19 cellular contexts compared by ENCODE assay signal in genomic region chrX:40260123-40260751, GRCh38.
A peak's percentile ranks its signal among the peaks of the same experiment; 100 is the strongest.
DNase-seq lines count a peak whose midpoint lies in the region; ATAC-seq and TF ChIP-seq lines count a peak whose summit lies in the region.
"Had no signal": no experiment of that assay in that cellular context is flagged by ENCODE, and none has a peak within 500 bp of the region (broad histone marks: within the 10 kb centered on the region; RNA-seq: fewer than 3 reads in every experiment).

No MANE protein-coding gene starts in this region.

- H3K27ac Mint-ChIP-seq in activated naive CD8-positive, alpha-beta T cell treated with anti-CD3 and anti-CD28 coated beads, Interleukin-2, amount 10 ng/mL, durations not matched to agents 7 days and 5 days = no peak overlapping the region
- no peak overlapping the region for H3K27ac Mint-ChIP-seq in activated naive CD8-positive, alpha-beta T cell treated with anti-CD3 and anti-CD28 coated beads for 36 hours
- no peak overlapping the region for H3K27ac Mint-ChIP-seq in stimulated activated memory B cell treated with anti-CD40 and anti-IgM and Interleukin-4, amounts not matched to agents 10 μg/mL and 1 μg/mL and 100 μg/mL, for 72 hours
- H3K27ac Mint-ChIP-seq: H9, mesothelial cell of epicardium had no signal

- no peaks in the 10 kb centered on the region for H3K36me3 ChIP-seq in upper lobe of left lung
- H3K36me3 ChIP-seq: breast epithelium, esophagus muscularis mucosa, heart left ventricle had no signal

- no peak overlapping the region for H3K4me3 Mint-ChIP-seq in activated naive CD8-positive, alpha-beta T cell treated with anti-CD3 and anti-CD28 coated beads, Interleukin-2, amount 10 ng/mL, durations not matched to agents 7 days and 5 days
- no peak overlapping the region for H3K4me3 Mint-ChIP-seq in activated naive CD8-positive, alpha-beta T cell treated with anti-CD3 and anti-CD28 coated beads for 36 hours
- H3K4me3 Mint-ChIP-seq in stimulated activated memory B cell treated with anti-CD40 and anti-IgM and Interleukin-4, amounts not matched to agents 10 μg/mL and 1 μg/mL and 100 μg/mL, for 72 hours = no peak overlapping the region
- H3K4me3 Mint-ChIP-seq: mesothelial cell of epicardium, neural crest cell had no signal

- WGBS in upper lobe of left lung, 2 donors = 78 to 81% methylated on average over 9 to 13 of the region's 14 CpGs

- H3K4me3 ChIP-seq in upper lobe of left lung = no peak overlapping the region
- H3K4me3 ChIP-seq: breast epithelium, esophagus muscularis mucosa, heart left ventricle had no signal

- no peak for TF ChIP-seq POLR2A in upper lobe of left lung (IDR thresholded peaks at IDR 0.05)

- peaks cover 1% of the 10 kb centered on the region for H3K4me1 Mint-ChIP-seq in activated naive CD8-positive, alpha-beta T cell treated with anti-CD3 and anti-CD28 coated beads, Interleukin-2, amount 10 ng/mL, durations not matched to agents 7 days and 5 days
- no peaks in the 10 kb centered on the region for H3K4me1 Mint-ChIP-seq in activated naive CD8-positive, alpha-beta T cell treated with anti-CD3 and anti-CD28 coated beads for 36 hours
- no peaks in the 10 kb centered on the region for H3K4me1 Mint-ChIP-seq in stimulated activated memory B cell treated with anti-CD40 and anti-IgM and Interleukin-4, amounts not matched to agents 10 μg/mL and 1 μg/mL and 100 μg/mL, for 72 hours

- peak overlapping the region in 3 of 4 donors; percentile 18 to 61 (median 25) for H3K27ac ChIP-seq in upper lobe of left lung
- H3K27ac ChIP-seq: breast epithelium, esophagus muscularis mucosa, heart left ventricle, RWPE1 had no signal

- no peaks in the 10 kb centered on the region for H3K27me3 ChIP-seq in upper lobe of left lung
- H3K27me3 ChIP-seq: esophagus muscularis mucosa had no signal

- H3K36me3 Mint-ChIP-seq in activated naive CD8-positive, alpha-beta T cell treated with anti-CD3 and anti-CD28 coated beads, Interleukin-2, amount 10 ng/mL, durations not matched to agents 7 days and 5 days = no peaks in the 10 kb centered on the region
- H3K36me3 Mint-ChIP-seq in activated naive CD8-positive, alpha-beta T cell treated with anti-CD3 and anti-CD28 coated beads for 36 hours = no peaks in the 10 kb centered on the region
- H3K36me3 Mint-ChIP-seq in stimulated activated memory B cell treated with anti-CD40 and anti-IgM and Interleukin-4, amounts not matched to agents 10 μg/mL and 1 μg/mL and 100 μg/mL, for 72 hours = no peaks in the 10 kb centered on the region
- H3K36me3 Mint-ChIP-seq: activated naive CD4-positive, alpha-beta T cell treated with anti-CD3 and anti-CD28 coated beads, Interleukin-2, amount 50 U/mL, for 72 hours; mesothelial cell of epicardium had no signal

- H3K4me1 ChIP-seq in upper lobe of left lung = peaks cover 8 to 19% (median 15%) of the 10 kb centered on the region in 4 donors
- H3K4me1 ChIP-seq: breast epithelium had no signal

- peak in 1 of 4 donors; percentile 3 for TF ChIP-seq EP300 in upper lobe of left lung (IDR thresholded peaks at IDR 0.05)

- peak; percentile 14 for ATAC-seq in activated naive CD8-positive, alpha-beta T cell treated with anti-CD3 and anti-CD28 coated beads, Interleukin-2, amount 10 ng/mL, durations not matched to agents 7 days and 5 days (ENCODE audit: low read depth)
- ATAC-seq in upper lobe of left lung (ENCODE audit: low FRiP score in 2 of 2) = peak in 1 of 2 donors; percentile 52
- no peak for ATAC-seq in stimulated activated memory B cell treated with anti-CD40 and anti-IgM and Interleukin-4, amounts not matched to agents 10 μg/mL and 1 μg/mL and 100 μg/mL, for 72 hours
- ATAC-seq: activated naive CD4-positive, alpha-beta T cell treated with anti-CD3 and anti-CD28 coated beads, Interleukin-2, amount 50 U/mL, for 72 hours had no signal

- no peak for DNase-seq in activated naive CD8-positive, alpha-beta T cell treated with anti-CD3 and anti-CD28 coated beads, Interleukin-2, amount 10 ng/mL, durations not matched to agents 7 days and 5 days
- no peak for DNase-seq in activated naive CD8-positive, alpha-beta T cell treated with anti-CD3 and anti-CD28 coated beads for 36 hours
- DNase-seq in NCI-H1092 treated with DMSO at 0.1 percent for 48 hours (lab: John Stamatoyannopoulos, UW) = peak; percentile 36
- DNase-seq in dermis blood vessel endothelial cell = peak; percentile 2
- DNase-seq in upper lobe of left lung = peak in 1 of 2 donors; percentile 60
- DNase-seq in T-helper 2 cell = no peak
- DNase-seq in activated T-cell treated with anti-CD3 and anti-CD28 coated beads, Interleukin-2, amount 50 U/mL, for 48 hours = no peak
- DNase-seq: Caco-2, H9, Karpas-422, NCI-H1694 treated with DMSO at 0.1 percent for 48 hours had no signal

- no peaks in the 10 kb centered on the region for H3K9me3 ChIP-seq in upper lobe of left lung
- H3K9me3 ChIP-seq: breast epithelium, Caco-2, esophagus muscularis mucosa, heart left ventricle had no signal

- TF ChIP-seq CTCF in upper lobe of left lung (IDR thresholded peaks at IDR 0.05) = no peak

- H3K27me3 Mint-ChIP-seq in activated naive CD8-positive, alpha-beta T cell treated with anti-CD3 and anti-CD28 coated beads, Interleukin-2, amount 10 ng/mL, durations not matched to agents 7 days and 5 days = no peaks in the 10 kb centered on the region
- H3K27me3 Mint-ChIP-seq in activated naive CD8-positive, alpha-beta T cell treated with anti-CD3 and anti-CD28 coated beads for 36 hours = no peaks in the 10 kb centered on the region
- H3K27me3 Mint-ChIP-seq in stimulated activated memory B cell treated with anti-CD40 and anti-IgM and Interleukin-4, amounts not matched to agents 10 μg/mL and 1 μg/mL and 100 μg/mL, for 72 hours = no peaks in the 10 kb centered on the region

- H3K9me3 Mint-ChIP-seq in activated naive CD8-positive, alpha-beta T cell treated with anti-CD3 and anti-CD28 coated beads, Interleukin-2, amount 10 ng/mL, durations not matched to agents 7 days and 5 days = no peaks in the 10 kb centered on the region
- no peaks in the 10 kb centered on the region for H3K9me3 Mint-ChIP-seq in activated naive CD8-positive, alpha-beta T cell treated with anti-CD3 and anti-CD28 coated beads for 36 hours
- no peaks in the 10 kb centered on the region for H3K9me3 Mint-ChIP-seq in stimulated activated memory B cell treated with anti-CD40 and anti-IgM and Interleukin-4, amounts not matched to agents 10 μg/mL and 1 μg/mL and 100 μg/mL, for 72 hours
- H3K9me3 Mint-ChIP-seq: activated naive CD4-positive, alpha-beta T cell treated with anti-CD3 and anti-CD28 coated beads, Interleukin-2, amount 50 U/mL, for 72 hours; neural crest cell had no signal

- POLR2A ChIA-PET in activated naive CD8-positive, alpha-beta T cell treated with anti-CD3 and anti-CD28 coated beads, Interleukin-2, amount 10 ng/mL, durations not matched to agents 7 days and 5 days (lab: Charles Lee) = interaction anchor here (0.5 kb wide), 1 partner anchor 58 kb away, joined by 3 read pairs; no protein-coding TSS in a partner anchor

Comparison
In these comparisons a context has a peak if more than half of its experiments do, and no peak if none do; other contexts are left out.
1. DNase-seq: peak in NCI-H1092 treated with DMSO at 0.1 percent for 48 hours (single experiment) and dermis blood vessel endothelial cell (single experiment); none in activated naive CD8-positive, alpha-beta T cell treated with anti-CD3 and anti-CD28 coated beads, Interleukin-2, amount 10 ng/mL, durations not matched to agents 7 days and 5 days (single experiment), activated naive CD8-positive, alpha-beta T cell treated with anti-CD3 and anti-CD28 coated beads for 36 hours (single experiment), T-helper 2 cell (0 of 5) and activated T-cell treated with anti-CD3 and anti-CD28 coated beads, Interleukin-2, amount 50 U/mL, for 48 hours (0 of 2).